In genomic region chr4:17511041-17511949, GRCh38 we compare ENCODE assay signal across 1 cellular context.
TF ChIP-seq lines count a peak whose summit lies in the region.

No MANE protein-coding gene starts in this region.

TF ChIP-seq in K562, 482 proteins besides CTCF, POLR2A, EP300 and RAD21 (continued from another document and continues in another):
- TF ChIP-seq BHLHE40 (IDR thresholded peaks at IDR 0.05; ENCODE audit: low read length), result peak; percentile 80
- TF ChIP-seq E2F1 (CRISPR knock-in tag; IDR thresholded peaks at IDR 0.05), result no peak
- 0 out of 2 replicates have a peak, but pooled peaks have one; percentile 24 for TF ChIP-seq LCOR (CRISPR knock-in tag; IDR thresholded peaks at IDR 0.05)
- TF ChIP-seq KDM2B (CRISPR knock-in tag; IDR thresholded peaks at IDR 0.05), result 0 out of 2 replicates have a peak, but pooled peaks have one; percentile 20
- TF ChIP-seq, protein P1, sequence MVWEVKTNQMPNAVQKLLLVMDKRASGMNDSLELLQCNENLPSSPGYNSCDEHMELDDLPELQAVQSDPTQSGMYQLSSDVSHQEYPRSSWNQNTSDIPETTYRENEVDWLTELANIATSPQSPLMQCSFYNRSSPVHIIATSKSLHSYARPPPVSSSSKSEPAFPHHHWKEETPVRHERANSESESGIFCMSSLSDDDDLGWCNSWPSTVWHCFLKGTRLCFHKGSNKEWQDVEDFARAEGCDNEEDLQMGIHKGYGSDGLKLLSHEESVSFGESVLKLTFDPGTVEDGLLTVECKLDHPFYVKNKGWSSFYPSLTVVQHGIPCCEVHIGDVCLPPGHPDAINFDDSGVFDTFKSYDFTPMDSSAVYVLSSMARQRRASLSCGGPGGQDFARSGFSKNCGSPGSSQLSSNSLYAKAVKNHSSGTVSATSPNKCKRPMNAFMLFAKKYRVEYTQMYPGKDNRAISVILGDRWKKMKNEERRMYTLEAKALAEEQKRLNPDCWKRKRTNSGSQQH (CRISPR knock-in tag; IDR thresholded peaks at IDR 0.05), result no peak
- no peak for TF ChIP-seq TEAD2 (tag; IDR thresholded peaks at IDR 0.05)
- no peak for TF ChIP-seq NCOA2 (IDR thresholded peaks at IDR 0.05; ENCODE audit: partially characterized antibody in 2 of 2)
- TF ChIP-seq RFX1 (IDR thresholded peaks at IDR 0.05), result no peak
- TF ChIP-seq, protein P2, sequence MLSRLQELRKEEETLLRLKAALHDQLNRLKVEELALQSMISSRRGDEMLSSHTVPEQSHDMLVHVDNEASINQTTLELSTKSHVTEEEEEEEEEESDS (CRISPR knock-in tag; IDR thresholded peaks at IDR 0.05), result no peak
- TF ChIP-seq KAT2B (IDR thresholded peaks at IDR 0.05; ENCODE audit: low read depth, low read length), result no peak
- TF ChIP-seq NCOA6 (IDR thresholded peaks at IDR 0.05), result no peak
- TF ChIP-seq BRF2 (IDR thresholded peaks at IDR 0.05; ENCODE audit: borderline replicate concordance, insufficient read depth, insufficient read length), result no peak
- TF ChIP-seq, protein P3, sequence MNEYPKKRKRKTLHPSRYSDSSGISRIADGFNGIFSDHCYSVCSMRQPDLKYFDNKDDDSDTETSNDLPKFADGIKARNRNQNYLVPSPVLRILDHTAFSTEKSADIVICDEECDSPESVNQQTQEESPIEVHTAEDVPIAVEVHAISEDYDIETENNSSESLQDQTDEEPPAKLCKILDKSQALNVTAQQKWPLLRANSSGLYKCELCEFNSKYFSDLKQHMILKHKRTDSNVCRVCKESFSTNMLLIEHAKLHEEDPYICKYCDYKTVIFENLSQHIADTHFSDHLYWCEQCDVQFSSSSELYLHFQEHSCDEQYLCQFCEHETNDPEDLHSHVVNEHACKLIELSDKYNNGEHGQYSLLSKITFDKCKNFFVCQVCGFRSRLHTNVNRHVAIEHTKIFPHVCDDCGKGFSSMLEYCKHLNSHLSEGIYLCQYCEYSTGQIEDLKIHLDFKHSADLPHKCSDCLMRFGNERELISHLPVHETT (CRISPR knock-in tag; conservative IDR thresholded peaks at IDR 0.05 in 1 of 2, IDR thresholded peaks at IDR 0.05 in 1 of 2), result peak in 1 of 2 experiments; percentile 53; a peak in 1 of 4 replicates
- no peak for TF ChIP-seq ZNF79 (CRISPR knock-in tag; IDR thresholded peaks at IDR 0.05; ENCODE audit: low read depth)
- TF ChIP-seq ZFX (CRISPR knock-in tag; IDR thresholded peaks at IDR 0.05), result peak; percentile 73; the same call in 1 of the 2 replicates
- TF ChIP-seq, protein P4, sequence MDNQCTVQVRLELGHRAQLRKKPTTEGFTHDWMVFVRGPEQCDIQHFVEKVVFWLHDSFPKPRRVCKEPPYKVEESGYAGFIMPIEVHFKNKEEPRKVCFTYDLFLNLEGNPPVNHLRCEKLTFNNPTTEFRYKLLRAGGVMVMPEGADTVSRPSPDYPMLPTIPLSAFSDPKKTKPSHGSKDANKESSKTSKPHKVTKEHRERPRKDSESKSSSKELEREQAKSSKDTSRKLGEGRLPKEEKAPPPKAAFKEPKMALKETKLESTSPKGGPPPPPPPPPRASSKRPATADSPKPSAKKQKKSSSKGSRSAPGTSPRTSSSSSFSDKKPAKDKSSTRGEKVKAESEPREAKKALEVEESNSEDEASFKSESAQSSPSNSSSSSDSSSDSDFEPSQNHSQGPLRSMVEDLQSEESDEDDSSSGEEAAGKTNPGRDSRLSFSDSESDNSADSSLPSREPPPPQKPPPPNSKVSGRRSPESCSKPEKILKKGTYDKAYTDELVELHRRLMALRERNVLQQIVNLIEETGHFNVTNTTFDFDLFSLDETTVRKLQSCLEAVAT (IDR thresholded peaks at IDR 0.05), result 0 out of 4 replicates have a peak, but pooled peaks of 1 of the 2 experiments have one; percentile 20
- no peak for TF ChIP-seq HDAC8 (tag; IDR thresholded peaks at IDR 0.05)
- no peak for TF ChIP-seq SP1 (CRISPR knock-in tag; IDR thresholded peaks at IDR 0.05)
- TF ChIP-seq NR0B1 (IDR thresholded peaks at IDR 0.05; ENCODE audit: partially characterized antibody), result no peak
- no peak for TF ChIP-seq SMAD4 (CRISPR knock-in tag; conservative IDR thresholded peaks at IDR 0.05)
- TF ChIP-seq NCOA4 (IDR thresholded peaks at IDR 0.05; ENCODE audit: partially characterized antibody), result no peak
- TF ChIP-seq, protein P5, sequence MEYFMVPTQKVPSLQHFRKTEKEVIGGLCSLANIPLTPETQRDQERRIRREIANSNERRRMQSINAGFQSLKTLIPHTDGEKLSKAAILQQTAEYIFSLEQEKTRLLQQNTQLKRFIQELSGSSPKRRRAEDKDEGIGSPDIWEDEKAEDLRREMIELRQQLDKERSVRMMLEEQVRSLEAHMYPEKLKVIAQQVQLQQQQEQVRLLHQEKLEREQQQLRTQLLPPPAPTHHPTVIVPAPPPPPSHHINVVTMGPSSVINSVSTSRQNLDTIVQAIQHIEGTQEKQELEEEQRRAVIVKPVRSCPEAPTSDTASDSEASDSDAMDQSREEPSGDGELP (CRISPR knock-in tag; IDR thresholded peaks at IDR 0.05; ENCODE audit: borderline replicate concordance), result peak; percentile 7; the same call in 1 of the 2 replicates
- no peak for TF ChIP-seq GMEB1 (CRISPR knock-in tag; IDR thresholded peaks at IDR 0.05)
- no peak for TF ChIP-seq MEF2D (tag; conservative IDR thresholded peaks at IDR 0.05; ENCODE audit: low read depth)
- no peak for TF ChIP-seq TCF3 (CRISPR knock-in tag; IDR thresholded peaks at IDR 0.05)
- TF ChIP-seq CBX5 (IDR thresholded peaks at IDR 0.05; ENCODE audit: borderline replicate concordance, low read depth), result no peak
- no peak for TF ChIP-seq ATF6 (CRISPR knock-in tag; IDR thresholded peaks at IDR 0.05)
- TF ChIP-seq RERE (CRISPR knock-in tag; IDR thresholded peaks at IDR 0.05; ENCODE audit: borderline replicate concordance), result no peak
- no peak for TF ChIP-seq ZNF143 (CRISPR knock-in tag; IDR thresholded peaks at IDR 0.05)
- no peak for TF ChIP-seq RFX5 (IDR thresholded peaks at IDR 0.05; ENCODE audit: low read depth, low read length)
- no peak for TF ChIP-seq NFE2L1 (tag; IDR thresholded peaks at IDR 0.05; ENCODE audit: borderline replicate concordance, low read depth)
- TF ChIP-seq, protein P6, sequence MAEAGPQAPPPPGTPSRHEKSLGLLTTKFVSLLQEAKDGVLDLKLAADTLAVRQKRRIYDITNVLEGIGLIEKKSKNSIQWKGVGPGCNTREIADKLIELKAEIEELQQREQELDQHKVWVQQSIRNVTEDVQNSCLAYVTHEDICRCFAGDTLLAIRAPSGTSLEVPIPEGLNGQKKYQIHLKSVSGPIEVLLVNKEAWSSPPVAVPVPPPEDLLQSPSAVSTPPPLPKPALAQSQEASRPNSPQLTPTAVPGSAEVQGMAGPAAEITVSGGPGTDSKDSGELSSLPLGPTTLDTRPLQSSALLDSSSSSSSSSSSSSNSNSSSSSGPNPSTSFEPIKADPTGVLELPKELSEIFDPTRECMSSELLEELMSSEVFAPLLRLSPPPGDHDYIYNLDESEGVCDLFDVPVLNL (CRISPR knock-in tag; IDR thresholded peaks at IDR 0.05; ENCODE audit: low read depth), result no peak
- TF ChIP-seq MYBL2 (IDR thresholded peaks at IDR 0.05; ENCODE audit: low read depth), result no peak
- no peak for TF ChIP-seq MYBL2 (CRISPR knock-in tag; IDR thresholded peaks at IDR 0.05; ENCODE audit: borderline replicate concordance)
- TF ChIP-seq TCF7L2 (IDR thresholded peaks at IDR 0.05; ENCODE audit: low read depth, low read length), result no peak
- no peak for TF ChIP-seq ZNF354B (CRISPR knock-in tag; IDR thresholded peaks at IDR 0.05)
